In the genomic region with DNA sequence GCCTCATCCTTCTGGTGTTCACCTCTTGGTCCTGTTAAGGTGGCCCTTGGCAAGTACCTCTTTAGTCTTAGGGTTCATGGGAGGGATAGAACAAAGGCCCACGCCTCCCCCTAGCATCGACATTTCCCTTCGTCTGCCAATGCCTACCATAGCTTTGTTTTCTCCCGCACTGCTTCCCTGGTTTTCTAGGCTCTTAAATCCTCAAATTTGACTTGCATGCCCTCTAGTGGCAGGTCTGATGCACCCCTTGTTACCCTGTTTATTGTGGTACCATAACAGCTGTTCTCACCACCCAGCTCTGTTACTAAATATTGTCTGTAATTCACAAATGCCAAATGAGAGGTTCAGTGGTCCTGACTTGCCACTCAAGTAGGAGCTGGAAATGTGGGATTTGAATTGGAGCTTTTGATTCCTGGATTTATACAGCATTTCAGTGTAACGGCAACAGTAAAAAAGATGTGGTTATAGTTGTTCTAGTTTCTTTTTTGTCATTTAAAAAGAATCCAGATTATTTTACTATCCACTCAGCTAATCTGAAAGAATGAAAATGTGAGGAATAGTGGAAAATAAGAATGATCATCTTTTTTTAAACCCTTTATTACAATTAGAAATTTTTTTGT, we compare ENCODE assay signal across 8 cellular contexts.
DNase-seq lines count a peak whose midpoint lies in the region; ATAC-seq, FAIRE-seq and TF ChIP-seq lines count a peak whose summit lies in the region.

No MANE protein-coding gene starts in this region.

- H3K9me3 ChIP-seq in heart left ventricle, result no peaks in the 10 kb centered on the region

- H3K27me3 ChIP-seq in heart left ventricle, result peaks cover 0 to 6% (median 0%) of the 10 kb centered on the region in 9 donors

- no peak overlapping the region for H3K27ac Mint-ChIP-seq in activated naive CD8-positive, alpha-beta T cell treated with anti-CD3 and anti-CD28 coated beads, Interleukin-2, amount 10 ng/mL, durations not matched to agents 7 days and 5 days

- no peaks in the 10 kb centered on the region for H3K4me1 ChIP-seq in heart left ventricle

- WGBS in heart left ventricle, 4 donors, result 23 to 31% (median 27%) methylated on average over 5 of the region's 5 CpGs

- peak; percentile 96 for FAIRE-seq in GM18507 (lab: Jason Lieb, UNC)

- POLR2A ChIA-PET in AG04449 (lab: Yijun Ruan, JAX), result no interaction called here
- POLR2A ChIA-PET in activated naive CD8-positive, alpha-beta T cell treated with anti-CD3 and anti-CD28 coated beads, Interleukin-2, amount 10 ng/mL, durations not matched to agents 7 days and 5 days (lab: Charles Lee), result no interaction called here

- H3K4me3 ChIP-seq in AG04449 (ENCODE audit: low read depth, low read length) (no peak overlapping the region), heart left ventricle (no peak overlapping the region)

- no peak overlapping the region for H3K4me3 Mint-ChIP-seq in activated naive CD8-positive, alpha-beta T cell treated with anti-CD3 and anti-CD28 coated beads, Interleukin-2, amount 10 ng/mL, durations not matched to agents 7 days and 5 days

- no peaks in the 10 kb centered on the region for H3K36me3 Mint-ChIP-seq in activated naive CD8-positive, alpha-beta T cell treated with anti-CD3 and anti-CD28 coated beads, Interleukin-2, amount 10 ng/mL, durations not matched to agents 7 days and 5 days

- no peaks in the 10 kb centered on the region for H3K36me3 ChIP-seq in heart left ventricle

- intact Hi-C loops in heart left ventricle (cut with DNase I), result loop anchor here in 9 of 10 donors (1.0 to 10.0 kb wide), 8 partner anchors 162 to 222 kb away; no protein-coding TSS in a partner anchor

- no peaks in the 10 kb centered on the region for H3K27me3 Mint-ChIP-seq in activated naive CD8-positive, alpha-beta T cell treated with anti-CD3 and anti-CD28 coated beads, Interleukin-2, amount 10 ng/mL, durations not matched to agents 7 days and 5 days

- no peak for TF ChIP-seq POLR2A in heart left ventricle (IDR thresholded peaks at IDR 0.05)

- peaks cover 3% of the 10 kb centered on the region for H3K4me1 Mint-ChIP-seq in activated naive CD8-positive, alpha-beta T cell treated with anti-CD3 and anti-CD28 coated beads, Interleukin-2, amount 10 ng/mL, durations not matched to agents 7 days and 5 days

- peak; percentile 45 for ATAC-seq in activated naive CD8-positive, alpha-beta T cell treated with anti-CD3 and anti-CD28 coated beads, Interleukin-2, amount 10 ng/mL, durations not matched to agents 7 days and 5 days (ENCODE audit: low read depth)
- ATAC-seq in heart left ventricle (peak; percentile 73 to 83 (median 78)), HG02610 (IDR thresholded peaks at IDR 0.05; ENCODE audit: unreplicated experiment) (no peak)

- CTCF ChIA-PET in AG04449 (lab: Yijun Ruan, JAX), result interaction anchor here (0.6 to 6.1 kb wide), 23 partner anchors 11 to 336 kb away, joined by 3 to 127 read pairs (median 4); no protein-coding TSS in a partner anchor

- H3K9me3 Mint-ChIP-seq in activated naive CD8-positive, alpha-beta T cell treated with anti-CD3 and anti-CD28 coated beads, Interleukin-2, amount 10 ng/mL, durations not matched to agents 7 days and 5 days, result no peaks in the 10 kb centered on the region

- DNase-seq in AG04449 (ENCODE audit: low read depth, low spot score) (no peak), GM18507 (ENCODE audit: extremely low spot score, insufficient read length, low read depth) (no peak), NAMALWA (ENCODE audit: low spot score) (peak; percentile 70), SHP77 (lab: John Stamatoyannopoulos, UW) (peak; percentile 40 to 48), heart left ventricle (peak in 4 of 5 donors; percentile 30 to 45 (median 44)), putamen (ENCODE audit: low spot score) (peak; percentile 66)
- DNase-seq in activated naive CD8-positive, alpha-beta T cell treated with anti-CD3 and anti-CD28 coated beads, Interleukin-2, amount 10 ng/mL, durations not matched to agents 7 days and 5 days, result peak; percentile 19

- no peak overlapping the region for H3K27ac ChIP-seq in heart left ventricle

- TF ChIP-seq CTCF in AG04449 (IDR thresholded peaks at IDR 0.05; ENCODE audit: insufficient read depth, low read length, missing control alignments), result peak; percentile 57
- peak; percentile 55 to 73 (median 66) for TF ChIP-seq CTCF in heart left ventricle (IDR thresholded peaks at IDR 0.05)

Comparison
In these comparisons a context has a peak if more than half of its experiments do, and no peak if none do; other contexts are left out.
1. DNase-seq: peak in NAMALWA (single experiment), SHP77 (2 of 2), activated naive CD8-positive, alpha-beta T cell treated with anti-CD3 and anti-CD28 coated beads, Interleukin-2, amount 10 ng/mL, durations not matched to agents 7 days and 5 days (single experiment), heart left ventricle (4 of 5) and putamen (single experiment); none in AG04449 (single experiment) and GM18507 (single experiment).